In genomic region chr1:2303016-2303775, GRCh38 we compare ENCODE assay signal across 23 cellular contexts.
DNase-seq lines count a peak whose midpoint lies in the region; ATAC-seq and FAIRE-seq lines count a peak whose summit lies in the region.
"Had no signal": no experiment of that assay in that cellular context is flagged by ENCODE, and none has a peak within 500 bp of the region (broad histone marks: within the 10 kb centered on the region; RNA-seq: fewer than 3 reads in every experiment).

No MANE protein-coding gene starts in this region.

- no peaks in the 10 kb centered on the region for H3K27me3 ChIP-seq in naive thymus-derived CD4-positive, alpha-beta T cell (ENCODE audit: control insufficient read depth in 2 of 2, insufficient read depth in 2 of 2, low read length in 2 of 2)
- H3K27me3 ChIP-seq: sigmoid colon had no signal

- peaks cover 0 to 57% (median 18%) of the 10 kb centered on the region in 3 experiments for H3K36me3 ChIP-seq in naive thymus-derived CD4-positive, alpha-beta T cell (ENCODE audit: control insufficient read depth in 2 of 3, insufficient read depth in 3 of 3, low read length in 3 of 3)

- intact Hi-C loops in naive thymus-derived CD4-positive, alpha-beta T cell (cut with micrococcal nuclease) = loop anchor here in 1 of 2 donors (5.0 kb wide), 2 partner anchors 244 to 386 kb away; partner anchors contain the start of genes CALML6 and TMEM52

- H3K4me1 ChIP-seq in naive thymus-derived CD4-positive, alpha-beta T cell (ENCODE audit: control insufficient read depth in 2 of 2, insufficient read depth in 2 of 2, low read length in 2 of 2) = peaks cover 36 to 40% of the 10 kb centered on the region in 2 donors
- H3K4me1 ChIP-seq: parathyroid adenoma had no signal

- H3K4me1 Mint-ChIP-seq in activated naive CD4-positive, alpha-beta T cell treated with anti-CD3 and anti-CD28 coated beads, Interleukin-2, amount 10 ng/mL, durations not matched to agents 7 days and 5 days = peaks cover 52% of the 10 kb centered on the region
- peaks cover 22 to 23% (median 23%) of the 10 kb centered on the region in 3 donors for H3K4me1 Mint-ChIP-seq in IgD-negative memory B cell
- peaks cover 43% of the 10 kb centered on the region for H3K4me1 Mint-ChIP-seq in central memory CD8-positive, alpha-beta T cell
- peaks cover 13 to 50% (median 33%) of the 10 kb centered on the region in 7 donors for H3K4me1 Mint-ChIP-seq in naive thymus-derived CD4-positive, alpha-beta T cell

- no peaks in the 10 kb centered on the region for H3K27me3 Mint-ChIP-seq in activated naive CD4-positive, alpha-beta T cell treated with anti-CD3 and anti-CD28 coated beads, Interleukin-2, amount 10 ng/mL, durations not matched to agents 7 days and 5 days
- no peaks in the 10 kb centered on the region for H3K27me3 Mint-ChIP-seq in IgD-negative memory B cell
- H3K27me3 Mint-ChIP-seq in central memory CD8-positive, alpha-beta T cell = no peaks in the 10 kb centered on the region
- H3K27me3 Mint-ChIP-seq in naive thymus-derived CD4-positive, alpha-beta T cell = no peaks in the 10 kb centered on the region

- H3K9me3 ChIP-seq in naive thymus-derived CD4-positive, alpha-beta T cell (ENCODE audit: control insufficient read depth in 2 of 3, low read length in 3 of 3) = no peaks in the 10 kb centered on the region
- H3K9me3 ChIP-seq: sigmoid colon, thoracic aorta had no signal

- peak overlapping the region; percentile 98 for H3K27ac ChIP-seq in naive thymus-derived CD4-positive, alpha-beta T cell (ENCODE audit: low read depth, low read length)
- H3K27ac ChIP-seq: parathyroid adenoma had no signal

- CTCF ChIA-PET in activated naive CD4-positive, alpha-beta T cell treated with anti-CD3 and anti-CD28 coated beads, Interleukin-2, amount 10 ng/mL, durations not matched to agents 7 days and 5 days (lab: Charles Lee) = no interaction called here
- CTCF ChIA-PET in naive thymus-derived CD4-positive, alpha-beta T cell (lab: Charles Lee) = interaction anchor here (0.6 to 1.2 kb wide), 2 partner anchors 51 to 72 kb away, joined by 3 to 4 read pairs; no protein-coding TSS in a partner anchor

- DNase-seq in activated naive CD4-positive, alpha-beta T cell treated with anti-CD3 and anti-CD28 coated beads, Interleukin-2, amount 10 ng/mL, durations not matched to agents 7 days and 5 days = no peak
- no peak for DNase-seq in activated naive CD4-positive, alpha-beta T cell treated with anti-CD3 and anti-CD28 coated beads, Interleukin-2, amount 50 U/mL, for 16 hours
- no peak for DNase-seq in central memory CD8-positive, alpha-beta T cell (ENCODE audit: low spot score in 2 of 2)
- no peak for DNase-seq in naive thymus-derived CD4-positive, alpha-beta T cell
- no peak for DNase-seq in HTR-8/SVneo (ENCODE audit: insufficient read length, low spot score)
- DNase-seq: activated CD4-positive, alpha-beta T cell treated with anti-CD3 and anti-CD28 coated beads, Interleukin-2, amount 50 U/mL, for 4 hours; activated T-cell treated with anti-CD3 and anti-CD28 coated beads, Interleukin-2, amount 50 U/mL, for 4 hours; dermis blood vessel endothelial cell; foreskin fibroblast; KG1; NCI-H187 treated with DMSO at 0.1 percent for 48 hours; NCI-H226; NCI-H82; PC-3; sigmoid colon; T-helper 1 cell had no signal

- H3K9me3 Mint-ChIP-seq in activated naive CD4-positive, alpha-beta T cell treated with anti-CD3 and anti-CD28 coated beads, Interleukin-2, amount 10 ng/mL, durations not matched to agents 7 days and 5 days = no peaks in the 10 kb centered on the region
- no peaks in the 10 kb centered on the region for H3K9me3 Mint-ChIP-seq in IgD-negative memory B cell
- no peaks in the 10 kb centered on the region for H3K9me3 Mint-ChIP-seq in central memory CD8-positive, alpha-beta T cell
- H3K9me3 Mint-ChIP-seq in naive thymus-derived CD4-positive, alpha-beta T cell = no peaks in the 10 kb centered on the region
- H3K9me3 Mint-ChIP-seq: activated T-cell treated with anti-CD3 and anti-CD28 coated beads, Interleukin-2, amount 50 U/mL, for 4 hours had no signal

- no peak for FAIRE-seq in HTR-8/SVneo (lab: Jason Lieb, UNC)
- FAIRE-seq: bronchial epithelial cell, keratinocyte had no signal

- POLR2A ChIA-PET in naive thymus-derived CD4-positive, alpha-beta T cell (lab: Charles Lee) = interaction anchor here (1.2 kb wide), 1 partner anchor 47 kb away, joined by 6 read pairs; no protein-coding TSS in a partner anchor

- H3K27ac Mint-ChIP-seq in activated naive CD4-positive, alpha-beta T cell treated with anti-CD3 and anti-CD28 coated beads, Interleukin-2, amount 10 ng/mL, durations not matched to agents 7 days and 5 days = peak overlapping the region; percentile 62
- peak overlapping the region in 2 of 3 donors; percentile 100 for H3K27ac Mint-ChIP-seq in IgD-negative memory B cell
- peak overlapping the region; percentile 95 for H3K27ac Mint-ChIP-seq in central memory CD8-positive, alpha-beta T cell (ENCODE audit: low read depth)
- peak overlapping the region; percentile 13 to 99 (median 99) for H3K27ac Mint-ChIP-seq in naive thymus-derived CD4-positive, alpha-beta T cell

- H3K4me3 Mint-ChIP-seq in activated naive CD4-positive, alpha-beta T cell treated with anti-CD3 and anti-CD28 coated beads, Interleukin-2, amount 10 ng/mL, durations not matched to agents 7 days and 5 days = no peak overlapping the region
- peak overlapping the region in 3 of 4 donors; percentile 57 to 64 (median 60) for H3K4me3 Mint-ChIP-seq in IgD-negative memory B cell
- H3K4me3 Mint-ChIP-seq in central memory CD8-positive, alpha-beta T cell = peak overlapping the region; percentile 37
- H3K4me3 Mint-ChIP-seq in naive thymus-derived CD4-positive, alpha-beta T cell = peak overlapping the region in 2 of 10 donors; percentile 7 to 46
- H3K4me3 Mint-ChIP-seq: activated T-cell treated with anti-CD3 and anti-CD28 coated beads, Interleukin-2, amount 50 U/mL, for 4 hours had no signal

- peaks cover 39% of the 10 kb centered on the region for H3K36me3 Mint-ChIP-seq in activated naive CD4-positive, alpha-beta T cell treated with anti-CD3 and anti-CD28 coated beads, Interleukin-2, amount 10 ng/mL, durations not matched to agents 7 days and 5 days
- peaks cover 4% of the 10 kb centered on the region for H3K36me3 Mint-ChIP-seq in IgD-negative memory B cell
- peaks cover 66% of the 10 kb centered on the region for H3K36me3 Mint-ChIP-seq in central memory CD8-positive, alpha-beta T cell (ENCODE audit: insufficient read depth)
- H3K36me3 Mint-ChIP-seq in naive thymus-derived CD4-positive, alpha-beta T cell = peaks cover 5 to 32% (median 12%) of the 10 kb centered on the region in 5 donors

- ATAC-seq in central memory CD8-positive, alpha-beta T cell (replicated peaks; ENCODE audit: extremely low read depth, poor library complexity, severe bottlenecking) = no peak
- no peak for ATAC-seq in naive thymus-derived CD4-positive, alpha-beta T cell
- ATAC-seq in HG02678 (IDR thresholded peaks at IDR 0.05; ENCODE audit: unreplicated experiment) = no peak
- no peak for ATAC-seq in HG02623 (IDR thresholded peaks at IDR 0.05; ENCODE audit: unreplicated experiment)
- ATAC-seq: activated T-cell treated with anti-CD3 and anti-CD28 coated beads, Interleukin-2, amount 50 U/mL, for 4 hours; PC-3 had no signal

- no peak overlapping the region for H3K4me3 ChIP-seq in naive thymus-derived CD4-positive, alpha-beta T cell (ENCODE audit: low read length)
- H3K4me3 ChIP-seq: sigmoid colon, thoracic aorta had no signal
